Comparison of ENCODE assay signal across 23 cellular contexts in the genomic region with DNA sequence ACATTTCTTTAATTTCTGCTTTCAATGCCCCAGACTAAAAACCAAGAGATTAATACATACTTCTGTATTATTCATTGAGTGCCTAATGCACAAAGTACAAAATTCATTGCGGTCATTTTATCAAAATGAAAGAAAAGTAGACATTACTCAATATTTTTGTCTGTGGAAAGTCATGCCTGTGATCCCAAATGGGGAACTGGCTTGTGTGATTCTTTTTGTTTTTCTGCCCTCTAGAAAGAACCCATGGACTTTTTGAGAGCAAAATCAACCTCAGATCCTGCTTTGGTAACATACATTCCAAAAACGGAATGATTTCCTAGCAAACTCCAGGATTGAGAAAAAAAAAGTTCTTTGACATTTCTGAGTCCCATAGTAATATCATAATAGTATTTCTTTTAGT.
"Had no signal": no experiment of that assay in that cellular context is flagged by ENCODE, and none has a peak within 500 bp of the region (broad histone marks: within the 10 kb centered on the region; RNA-seq: fewer than 3 reads in every experiment).

No MANE protein-coding gene starts in this region.

- H3K27me3 Mint-ChIP-seq: activated CD4-positive, alpha-beta memory T cell treated with anti-CD3 and anti-CD28 coated beads, Interleukin-2, amount 10 ng/mL, durations not matched to agents 7 days and 5 days; activated CD4-positive, alpha-beta T cell treated with anti-CD3 and anti-CD28 coated beads, Interleukin-2, amount 10 ng/mL, durations not matched to agents 24 days and 14 days; central memory CD8-positive, alpha-beta T cell; memory B cell; T-cell had no signal

- FAIRE-seq: endometrium had no signal

- H3K27ac Mint-ChIP-seq: activated CD4-positive, alpha-beta memory T cell treated with anti-CD3 and anti-CD28 coated beads, Interleukin-2, amount 10 ng/mL, durations not matched to agents 7 days and 5 days; activated CD4-positive, alpha-beta T cell treated with anti-CD3 and anti-CD28 coated beads, Interleukin-2, amount 10 ng/mL, durations not matched to agents 24 days and 14 days; activated T-helper 1 cell treated with anti-CD3 and anti-CD28 coated beads, Interleukin-12 subunit alpha, Interleukin-12 subunit beta, Interleukin-2, Interleukin-4 antibody, amounts not matched to agents 30 ng/mL and 10 ng/mL and 1 ng/mL, durations not matched to agents 14 hours and 24 hours and 36 hours; memory B cell; T-cell; T-helper 2 cell treated with Interferon-gamma antibody and Interleukin-4, amounts not matched to agents 5 μg/mL and 100 μg/mL, for 36 hours had no signal

- H3K4me3 ChIP-seq: thyroid gland had no signal

- DNase-seq: activated CD4-positive, alpha-beta memory T cell treated with anti-CD3 and anti-CD28 coated beads, Interleukin-2, amount 10 ng/mL, durations not matched to agents 7 days and 5 days; activated CD4-positive, alpha-beta T cell treated with anti-CD3 and anti-CD28 coated beads, Interleukin-2, amount 10 ng/mL, durations not matched to agents 24 days and 14 days; activated gamma-delta T cell; activated naive CD4-positive, alpha-beta T cell treated with anti-CD3 and anti-CD28 coated beads, Interleukin-2, amount 50 U/mL, for 16 hours; anterior cingulate cortex; cortex of kidney; heart left ventricle; islet precursor cell; left cardiac atrium; nephron progenitor cell; stimulated activated CD4-positive, alpha-beta T cell treated with anti-CD3 and anti-CD28 coated beads, Interleukin-2, amount 100 ng/mL, for 48 hours; stimulated activated CD8-positive, alpha-beta memory T cell treated with anti-CD3 and anti-CD28 coated beads, Interleukin-4, amount 100 ng/mL, for 48 hours; stimulated activated naive CD4-positive, alpha-beta T cell; T-cell; thyroid gland had no signal

- H3K4me3 Mint-ChIP-seq: activated CD4-positive, alpha-beta memory T cell treated with anti-CD3 and anti-CD28 coated beads, Interleukin-2, amount 10 ng/mL, durations not matched to agents 7 days and 5 days; activated CD4-positive, alpha-beta T cell treated with anti-CD3 and anti-CD28 coated beads, Interleukin-2, amount 10 ng/mL, durations not matched to agents 24 days and 14 days; activated T-helper 1 cell treated with anti-CD3 and anti-CD28 coated beads, Interleukin-12 subunit alpha, Interleukin-12 subunit beta, Interleukin-2, Interleukin-4 antibody, amounts not matched to agents 30 ng/mL and 10 ng/mL and 1 ng/mL, durations not matched to agents 14 hours and 24 hours and 36 hours; central memory CD8-positive, alpha-beta T cell; memory B cell; nephron progenitor cell; T-cell; T-helper 2 cell treated with Interferon-gamma antibody and Interleukin-4, amounts not matched to agents 5 μg/mL and 100 μg/mL, for 36 hours had no signal

- H3K4me1 ChIP-seq: heart left ventricle, thyroid gland had no signal

- ATAC-seq: activated CD4-positive, CD25-positive, alpha-beta regulatory T cell treated with anti-CD3 and anti-CD28 coated beads, Interleukin-2, amount 50 U/mL, for 24 hours; sciatic nerve; T-cell had no signal

- H3K4me1 Mint-ChIP-seq: activated CD4-positive, alpha-beta memory T cell treated with anti-CD3 and anti-CD28 coated beads, Interleukin-2, amount 10 ng/mL, durations not matched to agents 7 days and 5 days; activated CD4-positive, alpha-beta T cell treated with anti-CD3 and anti-CD28 coated beads, Interleukin-2, amount 10 ng/mL, durations not matched to agents 24 days and 14 days; central memory CD8-positive, alpha-beta T cell; memory B cell; T-cell had no signal

- H3K27ac ChIP-seq: thyroid gland, VCaP had no signal

- H3K9me3 Mint-ChIP-seq: activated CD4-positive, alpha-beta T cell treated with anti-CD3 and anti-CD28 coated beads, Interleukin-2, amount 10 ng/mL, durations not matched to agents 24 days and 14 days; activated T-helper 1 cell treated with anti-CD3 and anti-CD28 coated beads, Interleukin-12 subunit alpha, Interleukin-12 subunit beta, Interleukin-2, Interleukin-4 antibody, amounts not matched to agents 30 ng/mL and 10 ng/mL and 1 ng/mL, durations not matched to agents 14 hours and 24 hours and 36 hours; central memory CD8-positive, alpha-beta T cell; memory B cell; nephron progenitor cell had no signal

- H3K27me3 ChIP-seq: heart left ventricle, thyroid gland had no signal

- H3K9me3 ChIP-seq: heart left ventricle, thyroid gland had no signal

- H3K36me3 Mint-ChIP-seq: memory B cell, T-cell had no signal

- H3K36me3 ChIP-seq: heart left ventricle, thyroid gland had no signal
